ENCODE assay signal across 21 cellular contexts in the genomic region with DNA sequence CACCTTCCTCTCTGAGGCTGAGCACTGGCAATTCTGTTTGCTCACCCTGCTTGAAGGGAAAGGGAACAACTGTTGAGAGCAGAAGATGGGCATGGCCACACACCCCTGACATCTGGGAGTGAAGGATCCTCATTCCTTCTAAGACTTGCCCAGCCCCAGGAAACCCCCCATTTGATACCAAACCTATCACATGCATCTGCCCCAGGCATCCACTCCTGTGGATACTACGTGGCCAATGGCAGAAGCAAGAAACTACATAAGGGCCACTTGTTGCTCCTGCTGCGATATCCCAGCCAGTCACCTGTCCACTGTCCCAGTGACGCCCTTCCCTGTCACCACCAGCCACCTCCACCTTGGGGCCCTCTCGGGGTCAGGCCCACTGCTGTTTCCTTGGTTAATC.
"Had no signal": no experiment of that assay in that cellular context is flagged by ENCODE, and none has a peak within 500 bp of the region (broad histone marks: within the 10 kb centered on the region; RNA-seq: fewer than 3 reads in every experiment).

No MANE protein-coding gene starts in this region.

- H3K27me3 ChIP-seq: brain microvascular endothelial cell had no signal

- H3K9me3 Mint-ChIP-seq: activated CD8-positive, alpha-beta T cell treated with anti-CD3 and anti-CD28 coated beads for 36 hours; activated naive CD4-positive, alpha-beta T cell treated with anti-CD3 and anti-CD28 coated beads for 36 hours; activated T-helper 17 cell treated with anti-CD3 and anti-CD28 coated beads, Interleukin-2, amount 50 U/mL, for 72 hours; T-helper 1 cell treated with Interleukin-12 subunit alpha and Interleukin-12 subunit beta and Interleukin-4 antibody, amounts not matched to agents 30 μg/mL and 1 μg/mL, for 36 hours had no signal

- H3K36me3 ChIP-seq: brain microvascular endothelial cell, cardiac muscle cell had no signal

- DNase-seq: activated CD4-positive, alpha-beta T cell treated with anti-CD3 and anti-CD28 coated beads for 4 hours; activated CD8-positive, alpha-beta T cell treated with anti-CD3 and anti-CD28 coated beads for 36 hours; activated gamma-delta T cell; activated naive CD4-positive, alpha-beta T cell treated with anti-CD3 and anti-CD28 coated beads for 36 hours; activated T-cell treated with anti-CD3 and anti-CD28 coated beads, Interleukin-2, amount 50 U/mL, for 48 hours; amygdala; brain microvascular endothelial cell; Karpas-422; MM.1S; NCI-H1105; NCI-H1436; NCI-H1694 treated with DMSO at 0.1 percent for 48 hours; NCI-H2029 treated with DMSO at 0.1 percent for 48 hours; NCI-H510A treated with DMSO at 0.1 percent for 48 hours; SHP77 treated with DMSO at 0.1 percent for 48 hours had no signal

- H3K27ac Mint-ChIP-seq: activated CD8-positive, alpha-beta T cell treated with anti-CD3 and anti-CD28 coated beads for 36 hours; activated naive CD4-positive, alpha-beta T cell treated with anti-CD3 and anti-CD28 coated beads for 36 hours; activated naive CD8-positive, alpha-beta T cell; activated T-helper 17 cell treated with anti-CD3 and anti-CD28 coated beads, Interleukin-2, amount 50 U/mL, for 72 hours; T-helper 1 cell treated with Interleukin-12 subunit alpha and Interleukin-12 subunit beta and Interleukin-4 antibody, amounts not matched to agents 30 μg/mL and 1 μg/mL, for 36 hours had no signal

- ATAC-seq: activated CD4-positive, CD25-positive, alpha-beta regulatory T cell treated with anti-CD3 and anti-CD28 coated beads, Interleukin-2, amount 50 U/mL, for 24 hours; activated CD8-positive, alpha-beta T cell treated with anti-CD3 and anti-CD28 coated beads for 36 hours; activated T-helper 17 cell treated with anti-CD3 and anti-CD28 coated beads, Interleukin-2, amount 50 U/mL, for 72 hours; K562 had no signal

- H3K4me1 Mint-ChIP-seq: activated T-helper 17 cell treated with anti-CD3 and anti-CD28 coated beads, Interleukin-2, amount 50 U/mL, for 72 hours had no signal

- H3K27me3 Mint-ChIP-seq: activated naive CD8-positive, alpha-beta T cell; activated T-helper 17 cell treated with anti-CD3 and anti-CD28 coated beads, Interleukin-2, amount 50 U/mL, for 72 hours had no signal

- H3K4me3 ChIP-seq: cardiac muscle cell, K562 had no signal

- H3K4me3 Mint-ChIP-seq: activated CD8-positive, alpha-beta T cell treated with anti-CD3 and anti-CD28 coated beads for 36 hours; activated naive CD4-positive, alpha-beta T cell treated with anti-CD3 and anti-CD28 coated beads for 36 hours; activated naive CD8-positive, alpha-beta T cell; activated T-helper 17 cell treated with anti-CD3 and anti-CD28 coated beads, Interleukin-2, amount 50 U/mL, for 72 hours; T-helper 1 cell treated with Interleukin-12 subunit alpha and Interleukin-12 subunit beta and Interleukin-4 antibody, amounts not matched to agents 30 μg/mL and 1 μg/mL, for 36 hours had no signal

- H3K27ac ChIP-seq: brain microvascular endothelial cell, cardiac muscle cell had no signal

- H3K36me3 Mint-ChIP-seq: activated naive CD8-positive, alpha-beta T cell had no signal
